Comparison of ENCODE assay signal across 8 cellular contexts in the genomic region with DNA sequence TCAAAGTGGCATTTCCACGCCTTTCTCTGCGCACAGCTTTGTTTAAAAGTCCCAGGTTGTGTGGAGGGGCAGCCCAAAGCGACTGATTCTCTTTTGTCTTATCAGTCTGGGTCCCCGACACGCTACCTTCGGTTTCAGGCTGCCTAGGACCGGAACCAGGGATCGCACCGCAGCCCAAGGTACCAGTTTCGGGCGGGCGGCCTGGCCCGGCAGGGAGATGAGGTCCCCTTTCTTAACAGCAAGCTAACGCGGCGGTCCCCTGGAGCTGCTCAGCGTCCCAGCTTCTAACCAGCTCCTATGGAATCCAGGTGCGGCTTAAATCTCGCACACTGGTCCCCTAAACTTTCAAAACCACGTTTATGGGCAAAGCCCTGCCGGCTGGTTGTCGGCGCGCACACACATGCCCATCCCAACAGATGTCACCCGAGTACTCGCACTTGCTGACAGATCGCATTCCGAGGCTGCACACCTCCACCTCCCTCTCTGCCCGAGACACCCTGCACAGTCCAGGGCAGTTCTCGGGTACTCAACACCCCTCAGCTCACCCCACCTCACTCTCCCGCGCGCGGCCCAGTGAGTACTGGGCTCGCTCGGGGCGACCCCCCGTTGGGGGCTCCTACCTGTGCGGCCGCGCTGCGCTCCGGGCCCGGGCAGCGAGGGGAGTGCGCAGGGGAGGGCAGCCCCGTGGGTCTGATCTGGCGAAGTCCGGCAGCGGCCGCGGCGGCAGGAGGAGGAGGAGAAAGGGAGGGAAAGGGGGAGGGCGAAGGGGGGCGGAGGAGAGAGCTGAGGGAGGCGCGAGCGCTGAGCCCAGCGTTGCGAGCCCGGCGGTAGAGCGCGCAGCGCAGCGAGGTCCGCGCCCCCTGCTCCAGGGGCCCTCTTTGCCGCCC. TPM values are rescaled to one million over a fixed set of nuclear protein-coding genes. Genes with fewer than 3 reads are reported as not detected.
DNase-seq lines count a peak whose midpoint lies in the region; ATAC-seq, FAIRE-seq and TF ChIP-seq lines count a peak whose summit lies in the region.

A gene with protein sequence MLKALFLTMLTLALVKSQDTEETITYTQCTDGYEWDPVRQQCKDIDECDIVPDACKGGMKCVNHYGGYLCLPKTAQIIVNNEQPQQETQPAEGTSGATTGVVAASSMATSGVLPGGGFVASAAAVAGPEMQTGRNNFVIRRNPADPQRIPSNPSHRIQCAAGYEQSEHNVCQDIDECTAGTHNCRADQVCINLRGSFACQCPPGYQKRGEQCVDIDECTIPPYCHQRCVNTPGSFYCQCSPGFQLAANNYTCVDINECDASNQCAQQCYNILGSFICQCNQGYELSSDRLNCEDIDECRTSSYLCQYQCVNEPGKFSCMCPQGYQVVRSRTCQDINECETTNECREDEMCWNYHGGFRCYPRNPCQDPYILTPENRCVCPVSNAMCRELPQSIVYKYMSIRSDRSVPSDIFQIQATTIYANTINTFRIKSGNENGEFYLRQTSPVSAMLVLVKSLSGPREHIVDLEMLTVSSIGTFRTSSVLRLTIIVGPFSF (minus strand): TSS at position 692 of the 887 bp plus-strand sequence. CDS start 1,342 bp downstream, outside the sequence.

- H3K4me3 ChIP-seq in NT2/D1 (ENCODE audit: insufficient read length, low read depth) = peak within 1 kb of the TSS; percentile 67

- H3K4me1 ChIP-seq in NT2/D1 (ENCODE audit: insufficient read depth, insufficient read length) = no peaks in the 10 kb centered on the region

- peaks cover 30% of the 10 kb centered on the region for H3K27me3 ChIP-seq in NT2/D1 (ENCODE audit: insufficient read depth, insufficient read length)

- H3K27ac ChIP-seq in epithelial cell of prostate = peak within 1 kb of the TSS; percentile 31

- H3K36me3 ChIP-seq in NT2/D1 (ENCODE audit: insufficient read depth, insufficient read length, low read length) = no peaks in the 10 kb centered on the region

- no peaks in the 10 kb centered on the region for H3K9me3 ChIP-seq in NT2/D1 (ENCODE audit: insufficient read depth, low read length)

- ATAC-seq in HG02852 (IDR thresholded peaks at IDR 0.05; ENCODE audit: unreplicated experiment) = peak; percentile 71

- DNase-seq in GM12891 (ENCODE audit: insufficient read length, low spot score) (peak; percentile 23), NT2/D1 (ENCODE audit: low read depth, low spot score) (peak; percentile 57), epithelial cell of prostate (ENCODE audit: low read depth, low spot score) (peak; percentile 18), midbrain (lab: John Stamatoyannopoulos, UW) (peak; percentile 61), urothelium cell line (ENCODE audit: low spot score) (peak; percentile 88), activated gamma-delta T cell treated with Interleukin-2 at 50 U/mL for 16 hours (no peak), OCI-M2 (lab: John Stamatoyannopoulos, UW; ENCODE audit: unreplicated experiment) (no peak)

- no peak for TF ChIP-seq POLR2A in GM12891 (IDR thresholded peaks at IDR 0.05; ENCODE audit: low read depth, low read length)

- H3K9ac ChIP-seq in NT2/D1 (ENCODE audit: insufficient read length, low read depth) = peak within 1 kb of the TSS; percentile 72

- FAIRE-seq in GM12891 (lab: Jason Lieb, UNC) = no peak
- peak; percentile 74 for FAIRE-seq in urothelium cell line (lab: Jason Lieb, UNC)

TF ChIP-seq in GM12891, 5 proteins besides CTCF, POLR2A, EP300 and RAD21:
- TF ChIP-seq POLR2AphosphoS5 (IDR thresholded peaks at IDR 0.05; ENCODE audit: low read depth, low read length) (no peak), SPI1 (IDR thresholded peaks at IDR 0.05; ENCODE audit: low read depth, low read length) (no peak), PAX5 (IDR thresholded peaks at IDR 0.05; ENCODE audit: insufficient read depth, low read length, severe bottlenecking) (no peak), POU2F2 (IDR thresholded peaks at IDR 0.05; ENCODE audit: low read depth, low read length) (no peak), TAF1 (IDR thresholded peaks at IDR 0.05; ENCODE audit: low read depth, low read length) (no peak)

RNA-seq across cellular contexts. Expression of the gene that starts here (rescaled TPM):
- polyA plus RNA-seq in GM12891 (2012; ENCODE audit: low read depth, missing spikeins) = 0.23 TPM

Comparison
In these comparisons a context has a peak if more than half of its experiments do, and no peak if none do; other contexts are left out.
1. DNase-seq: peak in GM12891 (single experiment), NT2/D1 (single experiment), epithelial cell of prostate (single experiment), midbrain (single experiment) and urothelium cell line (single experiment); none in activated gamma-delta T cell treated with Interleukin-2 at 50 U/mL for 16 hours (single experiment) and OCI-M2 (single experiment).